Comparison of ENCODE assay signal across 9 cellular contexts in the genomic region with DNA sequence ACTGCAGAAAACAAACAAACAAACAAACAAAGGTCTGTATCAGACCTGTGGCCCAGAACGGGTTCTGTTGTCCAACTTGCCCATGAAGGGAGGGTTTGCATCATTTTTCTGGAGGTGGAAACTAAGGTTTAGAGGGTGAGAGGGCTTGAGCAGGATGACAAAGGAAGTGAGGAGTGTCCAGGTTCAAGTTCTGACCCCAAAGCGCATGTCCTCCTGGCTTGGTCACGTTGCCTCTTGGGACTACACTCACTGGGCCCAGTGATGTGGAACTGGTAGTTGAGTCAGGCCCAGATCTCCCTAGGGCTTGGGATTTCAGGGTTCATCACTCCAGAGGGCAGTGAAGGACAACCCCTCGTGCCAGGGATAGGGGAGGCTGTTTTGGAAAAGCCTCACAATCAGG. TPM values are rescaled to one million over a fixed set of nuclear protein-coding genes. Genes with fewer than 3 reads are reported as not detected.
A peak's percentile ranks its signal among the peaks of the same experiment; 100 is the strongest.
DNase-seq lines count a peak whose midpoint lies in the region; ATAC-seq and TF ChIP-seq lines count a peak whose summit lies in the region.
"Had no signal": no experiment of that assay in that cellular context is flagged by ENCODE, and none has a peak within 500 bp of the region (broad histone marks: within the 10 kb centered on the region; RNA-seq: fewer than 3 reads in every experiment).

No MANE protein-coding gene starts in this region.

- H3K27ac Mint-ChIP-seq in natural killer cell: peak overlapping the region; percentile 80 to 98

- CTCF ChIA-PET in AG04449 (lab: Yijun Ruan, JAX): interaction anchor here (1.4 to 2.6 kb wide), 3 partner anchors 14 to 23 kb away, joined by 3 to 8 read pairs (median 4); no protein-coding TSS in a partner anchor

- intact Hi-C loops in natural killer cell (cut with micrococcal nuclease): loop anchor here (5.0 kb wide), 2 partner anchors 43 to 83 kb away; no protein-coding TSS in a partner anchor

- peaks cover 20 to 37% of the 10 kb centered on the region in 2 donors for H3K4me1 Mint-ChIP-seq in natural killer cell

- H3K4me3 Mint-ChIP-seq in natural killer cell: peak overlapping the region; percentile 71

- ATAC-seq in natural killer cell: no peak
- no peak for ATAC-seq in HG02798 (IDR thresholded peaks at IDR 0.05; ENCODE audit: poor library complexity, unreplicated experiment)

- POLR2A ChIA-PET in AG04449 (lab: Yijun Ruan, JAX): interaction anchor here (1.8 kb wide), 1 partner anchor 14 kb away, joined by 4 read pairs; no protein-coding TSS in a partner anchor

- peak overlapping the region; percentile 93 for H3K4me3 ChIP-seq in AG04449 (ENCODE audit: low read depth, low read length)
- H3K4me3 ChIP-seq in Jurkat, Clone E6-1 (ENCODE audit: low read length): peak overlapping the region; percentile 83

- H3K27ac ChIP-seq in caudate nucleus (ENCODE audit: low read depth, low read length): peak overlapping the region; percentile 98
- H3K27ac ChIP-seq: SJCRH30 had no signal

- no peak for TF ChIP-seq CTCF in AG04449 (IDR thresholded peaks at IDR 0.05; ENCODE audit: insufficient read depth, low read length, missing control alignments)
- no peak for TF ChIP-seq CTCF in natural killer cell (IDR thresholded peaks at IDR 0.05)

- H3K36me3 Mint-ChIP-seq in natural killer cell: no peaks in the 10 kb centered on the region

- no peaks in the 10 kb centered on the region for H3K27me3 Mint-ChIP-seq in natural killer cell (ENCODE audit: low read depth in 2 of 2)

- DNase-seq in AG04449 (ENCODE audit: low read depth, low spot score) (no peak), caudate nucleus (lab: John Stamatoyannopoulos, UW) (no peak), natural killer cell (no peak), germinal center (ENCODE audit: low spot score) (no peak), HUDEP-2 (lab: John Stamatoyannopoulos, UW; ENCODE audit: unreplicated experiment in 76 of 76) (no peak), NCI-H2227 (lab: John Stamatoyannopoulos, UW; ENCODE audit: unreplicated experiment) (no peak)
- DNase-seq in Jurkat, Clone E6-1 (ENCODE audit: low read depth, low spot score): no peak
- DNase-seq: SJCRH30 had no signal

- H3K9me3 Mint-ChIP-seq in natural killer cell: no peaks in the 10 kb centered on the region

RNA-seq across cellular contexts. Expression of a gene that starts 1.8 kb away (rescaled TPM):
- polyA plus RNA-seq in Jurkat, Clone E6-1 (2012; ENCODE audit: insufficient read depth, insufficient read length): 241 TPM
- total RNA-seq in natural killer cell: 100 to 1,000 TPM in 2 of 3 donors, 10 to 100 TPM in 1; 80.7 to 208 (median 119) TPM
